Comparison of ENCODE assay signal across 3 cellular contexts in the genomic region with DNA sequence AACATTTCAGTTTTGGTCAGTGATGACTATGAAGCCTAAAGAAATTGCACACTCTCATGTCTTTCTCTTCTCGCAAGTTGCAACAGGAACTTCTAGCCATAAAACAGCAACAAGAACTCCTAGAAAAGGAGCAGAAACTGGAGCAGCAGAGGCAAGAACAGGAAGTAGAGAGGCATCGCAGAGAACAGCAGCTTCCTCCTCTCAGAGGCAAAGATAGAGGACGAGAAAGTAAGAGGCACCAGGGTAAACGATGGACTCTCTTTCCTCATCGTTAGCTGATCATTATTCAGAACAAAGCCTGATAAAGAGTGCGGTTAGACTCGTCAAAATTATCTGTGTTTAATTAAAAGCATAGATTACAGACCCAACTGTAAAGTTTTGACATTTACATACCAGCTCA.
TF ChIP-seq lines count a peak whose summit lies in the region.

No MANE protein-coding gene starts in this region.

TF ChIP-seq in SK-N-SH treated with all-trans-retinoic acid at 6 μM for 48 hours, 23 proteins besides CTCF, POLR2A, EP300 and RAD21 (continued from another document):
- TF ChIP-seq, protein P1, sequence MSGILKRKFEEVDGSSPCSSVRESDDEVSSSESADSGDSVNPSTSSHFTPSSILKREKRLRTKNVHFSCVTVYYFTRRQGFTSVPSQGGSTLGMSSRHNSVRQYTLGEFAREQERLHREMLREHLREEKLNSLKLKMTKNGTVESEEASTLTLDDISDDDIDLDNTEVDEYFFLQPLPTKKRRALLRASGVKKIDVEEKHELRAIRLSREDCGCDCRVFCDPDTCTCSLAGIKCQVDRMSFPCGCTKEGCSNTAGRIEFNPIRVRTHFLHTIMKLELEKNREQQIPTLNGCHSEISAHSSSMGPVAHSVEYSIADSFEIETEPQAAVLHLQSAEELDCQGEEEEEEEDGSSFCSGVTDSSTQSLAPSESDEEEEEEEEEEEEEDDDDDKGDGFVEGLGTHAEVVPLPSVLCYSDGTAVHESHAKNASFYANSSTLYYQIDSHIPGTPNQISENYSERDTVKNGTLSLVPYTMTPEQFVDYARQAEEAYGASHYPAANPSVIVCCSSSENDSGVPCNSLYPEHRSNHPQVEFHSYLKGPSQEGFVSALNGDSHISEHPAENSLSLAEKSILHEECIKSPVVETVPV (CRISPR knock-in tag; IDR thresholded peaks at IDR 0.05) = no peak

TF ChIP-seq in SK-N-SH, 30 proteins besides CTCF, POLR2A, EP300 and RAD21 (continued from another document):
- TF ChIP-seq SMC3 (IDR thresholded peaks at IDR 0.05; ENCODE audit: low read depth, low read length) (no peak), RCOR1 (IDR thresholded peaks at IDR 0.05; ENCODE audit: low read length) (no peak), NRF1 (IDR thresholded peaks at IDR 0.05; ENCODE audit: low read depth, low read length) (no peak), FOXJ3 (CRISPR knock-in tag; IDR thresholded peaks at IDR 0.05) (no peak), TEAD4 (IDR thresholded peaks at IDR 0.05; ENCODE audit: borderline replicate concordance, insufficient read depth) (no peak), RXRA (IDR thresholded peaks at IDR 0.05; ENCODE audit: borderline replicate concordance, low read depth) (no peak), ELF1 (IDR thresholded peaks at IDR 0.05) (no peak), RFX5 (IDR thresholded peaks at IDR 0.05; ENCODE audit: low read length) (no peak), FOXM1 (IDR thresholded peaks at IDR 0.05; ENCODE audit: low read depth) (no peak), TAF1 (IDR thresholded peaks at IDR 0.05; ENCODE audit: borderline replicate concordance, low read depth, low read length) (no peak), MXI1 (IDR thresholded peaks at IDR 0.05; ENCODE audit: low read depth, low read length) (no peak), EZH2phosphoT487 (IDR thresholded peaks at IDR 0.05; ENCODE audit: borderline replicate concordance, low read depth) (no peak), GATA2 (CRISPR knock-in tag; IDR thresholded peaks at IDR 0.05) (no peak), POLR2AphosphoS5 (IDR thresholded peaks at IDR 0.05; ENCODE audit: low read depth, low read length) (no peak), YY1 (IDR thresholded peaks at IDR 0.05; ENCODE audit: low read depth) (no peak)
- TF ChIP-seq, protein P2, sequence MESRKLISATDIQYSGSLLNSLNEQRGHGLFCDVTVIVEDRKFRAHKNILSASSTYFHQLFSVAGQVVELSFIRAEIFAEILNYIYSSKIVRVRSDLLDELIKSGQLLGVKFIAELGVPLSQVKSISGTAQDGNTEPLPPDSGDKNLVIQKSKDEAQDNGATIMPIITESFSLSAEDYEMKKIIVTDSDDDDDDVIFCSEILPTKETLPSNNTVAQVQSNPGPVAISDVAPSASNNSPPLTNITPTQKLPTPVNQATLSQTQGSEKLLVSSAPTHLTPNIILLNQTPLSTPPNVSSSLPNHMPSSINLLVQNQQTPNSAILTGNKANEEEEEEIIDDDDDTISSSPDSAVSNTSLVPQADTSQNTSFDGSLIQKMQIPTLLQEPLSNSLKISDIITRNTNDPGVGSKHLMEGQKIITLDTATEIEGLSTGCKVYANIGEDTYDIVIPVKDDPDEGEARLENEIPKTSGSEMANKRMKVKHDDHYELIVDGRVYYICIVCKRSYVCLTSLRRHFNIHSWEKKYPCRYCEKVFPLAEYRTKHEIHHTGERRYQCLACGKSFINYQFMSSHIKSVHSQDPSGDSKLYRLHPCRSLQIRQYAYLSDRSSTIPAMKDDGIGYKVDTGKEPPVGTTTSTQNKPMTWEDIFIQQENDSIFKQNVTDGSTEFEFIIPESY (IDR thresholded peaks at IDR 0.05; ENCODE audit: borderline replicate concordance, low read depth) = no peak
- TF ChIP-seq, protein P3, sequence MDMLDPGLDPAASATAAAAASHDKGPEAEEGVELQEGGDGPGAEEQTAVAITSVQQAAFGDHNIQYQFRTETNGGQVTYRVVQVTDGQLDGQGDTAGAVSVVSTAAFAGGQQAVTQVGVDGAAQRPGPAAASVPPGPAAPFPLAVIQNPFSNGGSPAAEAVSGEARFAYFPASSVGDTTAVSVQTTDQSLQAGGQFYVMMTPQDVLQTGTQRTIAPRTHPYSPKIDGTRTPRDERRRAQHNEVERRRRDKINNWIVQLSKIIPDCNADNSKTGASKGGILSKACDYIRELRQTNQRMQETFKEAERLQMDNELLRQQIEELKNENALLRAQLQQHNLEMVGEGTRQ (IDR thresholded peaks at IDR 0.05; ENCODE audit: borderline replicate concordance, low read depth, low read length) = no peak
- TF ChIP-seq, protein P4, sequence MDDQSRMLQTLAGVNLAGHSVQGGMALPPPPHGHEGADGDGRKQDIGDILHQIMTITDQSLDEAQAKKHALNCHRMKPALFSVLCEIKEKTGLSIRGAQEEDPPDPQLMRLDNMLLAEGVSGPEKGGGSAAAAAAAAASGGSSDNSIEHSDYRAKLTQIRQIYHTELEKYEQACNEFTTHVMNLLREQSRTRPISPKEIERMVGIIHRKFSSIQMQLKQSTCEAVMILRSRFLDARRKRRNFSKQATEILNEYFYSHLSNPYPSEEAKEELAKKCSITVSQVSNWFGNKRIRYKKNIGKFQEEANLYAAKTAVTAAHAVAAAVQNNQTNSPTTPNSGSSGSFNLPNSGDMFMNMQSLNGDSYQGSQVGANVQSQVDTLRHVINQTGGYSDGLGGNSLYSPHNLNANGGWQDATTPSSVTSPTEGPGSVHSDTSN (IDR thresholded peaks at IDR 0.05) = no peak

TF ChIP-seq in GM23338, 12 proteins besides CTCF, POLR2A, EP300 and RAD21 (continued from another document):
- TF ChIP-seq, protein P5, sequence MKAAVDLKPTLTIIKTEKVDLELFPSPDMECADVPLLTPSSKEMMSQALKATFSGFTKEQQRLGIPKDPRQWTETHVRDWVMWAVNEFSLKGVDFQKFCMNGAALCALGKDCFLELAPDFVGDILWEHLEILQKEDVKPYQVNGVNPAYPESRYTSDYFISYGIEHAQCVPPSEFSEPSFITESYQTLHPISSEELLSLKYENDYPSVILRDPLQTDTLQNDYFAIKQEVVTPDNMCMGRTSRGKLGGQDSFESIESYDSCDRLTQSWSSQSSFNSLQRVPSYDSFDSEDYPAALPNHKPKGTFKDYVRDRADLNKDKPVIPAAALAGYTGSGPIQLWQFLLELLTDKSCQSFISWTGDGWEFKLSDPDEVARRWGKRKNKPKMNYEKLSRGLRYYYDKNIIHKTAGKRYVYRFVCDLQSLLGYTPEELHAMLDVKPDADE (IDR thresholded peaks at IDR 0.05) = no peak
- TF ChIP-seq POLR2AphosphoS5 (IDR thresholded peaks at IDR 0.05; ENCODE audit: low read depth) (no peak), EZH2phosphoT487 (IDR thresholded peaks at IDR 0.05; ENCODE audit: unreplicated experiment) (no peak), EZH2 (IDR thresholded peaks at IDR 0.05; ENCODE audit: low read depth, unreplicated experiment) (no peak), CREB1 (CRISPR knock-in tag; IDR thresholded peaks at IDR 0.05; ENCODE audit: low read depth) (no peak), ZNF114 (CRISPR knock-in tag; IDR thresholded peaks at IDR 0.05) (no peak), JUNB (IDR thresholded peaks at IDR 0.05; ENCODE audit: unreplicated experiment) (no peak)
- TF ChIP-seq, protein P6, sequence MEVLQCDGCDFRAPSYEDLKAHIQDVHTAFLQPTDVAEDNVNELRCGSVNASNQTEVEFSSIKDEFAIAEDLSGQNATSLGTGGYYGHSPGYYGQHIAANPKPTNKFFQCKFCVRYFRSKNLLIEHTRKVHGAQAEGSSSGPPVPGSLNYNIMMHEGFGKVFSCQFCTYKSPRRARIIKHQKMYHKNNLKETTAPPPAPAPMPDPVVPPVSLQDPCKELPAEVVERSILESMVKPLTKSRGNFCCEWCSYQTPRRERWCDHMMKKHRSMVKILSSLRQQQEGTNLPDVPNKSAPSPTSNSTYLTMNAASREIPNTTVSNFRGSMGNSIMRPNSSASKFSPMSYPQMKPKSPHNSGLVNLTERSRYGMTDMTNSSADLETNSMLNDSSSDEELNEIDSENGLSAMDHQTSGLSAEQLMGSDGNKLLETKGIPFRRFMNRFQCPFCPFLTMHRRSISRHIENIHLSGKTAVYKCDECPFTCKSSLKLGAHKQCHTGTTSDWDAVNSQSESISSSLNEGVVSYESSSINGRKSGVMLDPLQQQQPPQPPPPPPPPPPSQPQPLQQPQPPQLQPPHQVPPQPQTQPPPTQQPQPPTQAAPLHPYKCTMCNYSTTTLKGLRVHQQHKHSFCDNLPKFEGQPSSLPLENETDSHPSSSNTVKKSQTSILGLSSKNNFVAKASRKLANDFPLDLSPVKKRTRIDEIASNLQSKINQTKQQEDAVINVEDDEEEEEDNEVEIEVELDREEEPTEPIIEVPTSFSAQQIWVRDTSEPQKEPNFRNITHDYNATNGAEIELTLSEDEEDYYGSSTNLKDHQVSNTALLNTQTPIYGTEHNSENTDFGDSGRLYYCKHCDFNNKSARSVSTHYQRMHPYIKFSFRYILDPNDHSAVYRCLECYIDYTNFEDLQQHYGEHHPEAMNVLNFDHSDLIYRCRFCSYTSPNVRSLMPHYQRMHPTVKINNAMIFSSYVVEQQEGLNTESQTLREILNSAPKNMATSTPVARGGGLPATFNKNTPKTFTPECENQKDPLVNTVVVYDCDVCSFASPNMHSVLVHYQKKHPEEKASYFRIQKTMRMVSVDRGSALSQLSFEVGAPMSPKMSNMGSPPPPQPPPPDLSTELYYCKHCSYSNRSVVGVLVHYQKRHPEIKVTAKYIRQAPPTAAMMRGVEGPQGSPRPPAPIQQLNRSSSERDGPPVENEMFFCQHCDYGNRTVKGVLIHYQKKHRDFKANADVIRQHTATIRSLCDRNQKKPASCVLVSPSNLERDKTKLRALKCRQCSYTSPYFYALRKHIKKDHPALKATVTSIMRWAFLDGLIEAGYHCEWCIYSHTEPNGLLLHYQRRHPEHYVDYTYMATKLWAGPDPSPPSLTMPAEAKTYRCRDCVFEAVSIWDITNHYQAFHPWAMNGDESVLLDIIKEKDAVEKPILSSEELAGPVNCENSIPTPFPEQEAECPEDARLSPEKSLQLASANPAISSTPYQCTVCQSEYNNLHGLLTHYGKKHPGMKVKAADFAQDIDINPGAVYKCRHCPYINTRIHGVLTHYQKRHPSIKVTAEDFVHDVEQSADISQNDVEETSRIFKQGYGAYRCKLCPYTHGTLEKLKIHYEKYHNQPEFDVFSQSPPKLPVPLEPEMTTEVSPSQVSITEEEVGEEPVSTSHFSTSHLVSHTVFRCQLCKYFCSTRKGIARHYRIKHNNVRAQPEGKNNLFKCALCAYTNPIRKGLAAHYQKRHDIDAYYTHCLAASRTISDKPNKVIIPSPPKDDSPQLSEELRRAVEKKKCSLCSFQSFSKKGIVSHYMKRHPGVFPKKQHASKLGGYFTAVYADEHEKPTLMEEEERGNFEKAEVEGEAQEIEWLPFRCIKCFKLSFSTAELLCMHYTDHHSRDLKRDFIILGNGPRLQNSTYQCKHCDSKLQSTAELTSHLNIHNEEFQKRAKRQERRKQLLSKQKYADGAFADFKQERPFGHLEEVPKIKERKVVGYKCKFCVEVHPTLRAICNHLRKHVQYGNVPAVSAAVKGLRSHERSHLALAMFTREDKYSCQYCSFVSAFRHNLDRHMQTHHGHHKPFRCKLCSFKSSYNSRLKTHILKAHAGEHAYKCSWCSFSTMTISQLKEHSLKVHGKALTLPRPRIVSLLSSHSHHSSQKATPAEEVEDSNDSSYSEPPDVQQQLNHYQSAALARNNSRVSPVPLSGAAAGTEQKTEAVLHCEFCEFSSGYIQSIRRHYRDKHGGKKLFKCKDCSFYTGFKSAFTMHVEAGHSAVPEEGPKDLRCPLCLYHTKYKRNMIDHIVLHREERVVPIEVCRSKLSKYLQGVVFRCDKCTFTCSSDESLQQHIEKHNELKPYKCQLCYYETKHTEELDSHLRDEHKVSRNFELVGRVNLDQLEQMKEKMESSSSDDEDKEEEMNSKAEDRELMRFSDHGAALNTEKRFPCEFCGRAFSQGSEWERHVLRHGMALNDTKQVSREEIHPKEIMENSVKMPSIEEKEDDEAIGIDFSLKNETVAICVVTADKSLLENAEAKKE (CRISPR knock-in tag; IDR thresholded peaks at IDR 0.05) = no peak
- TF ChIP-seq, protein P7, sequence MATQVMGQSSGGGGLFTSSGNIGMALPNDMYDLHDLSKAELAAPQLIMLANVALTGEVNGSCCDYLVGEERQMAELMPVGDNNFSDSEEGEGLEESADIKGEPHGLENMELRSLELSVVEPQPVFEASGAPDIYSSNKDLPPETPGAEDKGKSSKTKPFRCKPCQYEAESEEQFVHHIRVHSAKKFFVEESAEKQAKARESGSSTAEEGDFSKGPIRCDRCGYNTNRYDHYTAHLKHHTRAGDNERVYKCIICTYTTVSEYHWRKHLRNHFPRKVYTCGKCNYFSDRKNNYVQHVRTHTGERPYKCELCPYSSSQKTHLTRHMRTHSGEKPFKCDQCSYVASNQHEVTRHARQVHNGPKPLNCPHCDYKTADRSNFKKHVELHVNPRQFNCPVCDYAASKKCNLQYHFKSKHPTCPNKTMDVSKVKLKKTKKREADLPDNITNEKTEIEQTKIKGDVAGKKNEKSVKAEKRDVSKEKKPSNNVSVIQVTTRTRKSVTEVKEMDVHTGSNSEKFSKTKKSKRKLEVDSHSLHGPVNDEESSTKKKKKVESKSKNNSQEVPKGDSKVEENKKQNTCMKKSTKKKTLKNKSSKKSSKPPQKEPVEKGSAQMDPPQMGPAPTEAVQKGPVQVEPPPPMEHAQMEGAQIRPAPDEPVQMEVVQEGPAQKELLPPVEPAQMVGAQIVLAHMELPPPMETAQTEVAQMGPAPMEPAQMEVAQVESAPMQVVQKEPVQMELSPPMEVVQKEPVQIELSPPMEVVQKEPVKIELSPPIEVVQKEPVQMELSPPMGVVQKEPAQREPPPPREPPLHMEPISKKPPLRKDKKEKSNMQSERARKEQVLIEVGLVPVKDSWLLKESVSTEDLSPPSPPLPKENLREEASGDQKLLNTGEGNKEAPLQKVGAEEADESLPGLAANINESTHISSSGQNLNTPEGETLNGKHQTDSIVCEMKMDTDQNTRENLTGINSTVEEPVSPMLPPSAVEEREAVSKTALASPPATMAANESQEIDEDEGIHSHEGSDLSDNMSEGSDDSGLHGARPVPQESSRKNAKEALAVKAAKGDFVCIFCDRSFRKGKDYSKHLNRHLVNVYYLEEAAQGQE (IDR thresholded peaks at IDR 0.05; ENCODE audit: unreplicated experiment) = no peak
